10 cellular contexts compared by ENCODE assay signal in the genomic region with DNA sequence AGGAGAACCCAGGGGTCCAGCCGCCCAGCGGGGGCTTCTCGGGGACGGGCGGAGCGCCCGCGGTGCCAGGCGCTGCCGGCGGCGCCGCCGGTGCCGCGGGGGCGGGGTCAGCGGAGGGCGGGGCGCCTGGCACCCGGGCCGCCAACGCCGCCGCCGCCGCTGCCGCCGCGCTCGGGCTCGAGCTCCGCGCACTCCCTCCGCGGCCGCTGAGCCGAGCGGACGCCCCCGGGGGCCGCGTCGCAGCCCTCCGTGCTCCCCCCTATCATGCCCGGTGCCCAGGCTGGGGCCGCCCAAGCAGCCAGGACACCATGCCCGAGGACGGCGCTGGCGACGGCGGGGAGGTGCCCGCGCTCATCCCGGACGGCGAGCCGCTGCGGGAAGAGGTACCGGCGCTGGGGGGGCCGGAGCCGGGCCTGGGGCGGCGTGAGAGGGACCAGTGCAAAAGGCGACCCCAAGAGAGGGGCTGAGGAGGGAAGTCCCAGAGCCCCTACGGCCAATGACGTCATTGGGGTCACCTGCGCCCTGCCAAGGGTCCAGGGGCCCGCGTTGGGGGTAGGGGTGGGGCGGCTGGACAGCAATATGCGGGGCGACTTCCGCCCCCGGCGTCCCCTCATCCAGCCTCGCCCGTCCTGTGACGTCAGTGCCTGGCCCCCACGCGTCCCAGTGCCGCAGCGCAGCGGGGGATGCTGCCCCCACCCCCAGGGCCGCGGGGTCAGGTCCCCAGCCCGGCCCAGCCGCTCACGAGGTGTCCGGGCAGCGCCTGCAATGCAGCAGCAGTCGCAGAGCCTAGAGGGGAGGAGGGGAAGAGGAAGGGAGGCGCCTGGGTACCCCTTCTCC. TPM values are rescaled to one million over a fixed set of nuclear protein-coding genes. Genes with fewer than 3 reads are reported as not detected.
DNase-seq lines count a peak whose midpoint lies in the region; ATAC-seq, FAIRE-seq and TF ChIP-seq lines count a peak whose summit lies in the region.
"Had no signal": no experiment of that assay in that cellular context is flagged by ENCODE, and none has a peak within 500 bp of the region (broad histone marks: within the 10 kb centered on the region; RNA-seq: fewer than 3 reads in every experiment).

A gene (plus strand): TSS at position 189 of the 837 bp plus-strand sequence. CDS start 120 bp downstream, at position 309.

- no peaks in the 10 kb centered on the region for H3K9me3 Mint-ChIP-seq in activated naive CD8-positive, alpha-beta T cell treated with anti-CD3 and anti-CD28 coated beads for 36 hours

- H3K27me3 Mint-ChIP-seq in activated naive CD8-positive, alpha-beta T cell treated with anti-CD3 and anti-CD28 coated beads for 36 hours: peaks cover 25% of the 10 kb centered on the region

- H3K4me3 Mint-ChIP-seq in activated naive CD8-positive, alpha-beta T cell treated with anti-CD3 and anti-CD28 coated beads for 36 hours: peak within 1 kb of the TSS; percentile 40

- no peak for TF ChIP-seq CTCF in right lobe of liver (IDR thresholded peaks at IDR 0.05)

- H3K27me3 ChIP-seq in right lobe of liver: no peaks in the 10 kb centered on the region

- no peaks in the 10 kb centered on the region for H3K36me3 ChIP-seq in right lobe of liver
- H3K36me3 ChIP-seq: neutrophil had no signal

- H3K27ac ChIP-seq in right lobe of liver: no peak within 1 kb of the TSS
- H3K27ac ChIP-seq: neutrophil had no signal

- FAIRE-seq in urothelium cell line (lab: Jason Lieb, UNC): no peak
- FAIRE-seq: TTC549 had no signal

- intact Hi-C loops in right lobe of liver (cut with DNase I): loop anchor here in 1 of 2 donors (10.0 kb wide), 1 partner anchor 93 kb away; no protein-coding TSS in a partner anchor

- ATAC-seq in right lobe of liver (no peak), HG03196 (IDR thresholded peaks at IDR 0.05; ENCODE audit: unreplicated experiment) (no peak)

- H3K4me1 Mint-ChIP-seq in activated naive CD8-positive, alpha-beta T cell treated with anti-CD3 and anti-CD28 coated beads for 36 hours: peaks cover 23% of the 10 kb centered on the region

- no peak within 1 kb of the TSS for H3K27ac Mint-ChIP-seq in activated naive CD8-positive, alpha-beta T cell treated with anti-CD3 and anti-CD28 coated beads for 36 hours

- no peaks in the 10 kb centered on the region for H3K9me3 ChIP-seq in right lobe of liver
- H3K9me3 ChIP-seq: neutrophil had no signal

- no CpG with 5 or more reads among the region's 95 CpGs for WGBS in right lobe of liver (ENCODE audit: insufficient coverage, low coverage, low lambda C conversion rate, missing lambda C conversion rate)

- H3K4me1 ChIP-seq in right lobe of liver: peaks cover 0 to 17% (median 7%) of the 10 kb centered on the region in 4 donors

- H3K4me3 ChIP-seq in right lobe of liver: peak within 1 kb of the TSS; percentile 21 to 47 (median 26)

- peak; percentile 46 for DNase-seq in stimulated activated CD4-positive, alpha-beta T cell treated with anti-CD3 and anti-CD28 coated beads, Interleukin-12 subunit alpha, Interleukin-12 subunit beta, amount 100 ng/mL, for 4 hours
- no peak for DNase-seq in stimulated activated CD4-positive, alpha-beta T cell treated with anti-CD3 and anti-CD28 coated beads, Interleukin-1b, Interleukin-23, amount 100 ng/mL, for 48 hours
- DNase-seq in activated naive CD8-positive, alpha-beta T cell treated with anti-CD3 and anti-CD28 coated beads for 36 hours: no peak
- DNase-seq in right lobe of liver (no peak), urothelium cell line (ENCODE audit: low spot score) (peak; percentile 48), NOMO-1 treated with DMSO at 0.1 percent for 48 hours (lab: John Stamatoyannopoulos, UW; ENCODE audit: unreplicated experiment) (no peak)
- DNase-seq in activated CD4-positive, CD25-positive, alpha-beta regulatory T cell treated with anti-CD3 and anti-CD28 coated beads, Interleukin-2, amount 50 U/mL, for 72 hours: no peak

- no peak for TF ChIP-seq POLR2A in right lobe of liver (IDR thresholded peaks at IDR 0.05)

- no peaks in the 10 kb centered on the region for H3K36me3 Mint-ChIP-seq in activated naive CD8-positive, alpha-beta T cell treated with anti-CD3 and anti-CD28 coated beads for 36 hours

RNA-seq across cellular contexts. Expression of the gene that starts here (rescaled TPM):
- not detected for total RNA-seq in activated naive CD8-positive, alpha-beta T cell treated with anti-CD3 and anti-CD28 coated beads for 36 hours
- under 1 TPM in 4 of 6 experiments, not detected in 2; 0.13 to 0.86 (median 0.45) TPM for total RNA-seq in right lobe of liver

Comparison
In these comparisons a context has a peak if more than half of its experiments do, and no peak if none do; other contexts are left out.
1. DNase-seq: peak in stimulated activated CD4-positive, alpha-beta T cell treated with anti-CD3 and anti-CD28 coated beads, Interleukin-12 subunit alpha, Interleukin-12 subunit beta, amount 100 ng/mL, for 4 hours (single experiment) and urothelium cell line (single experiment); none in stimulated activated CD4-positive, alpha-beta T cell treated with anti-CD3 and anti-CD28 coated beads, Interleukin-1b, Interleukin-23, amount 100 ng/mL, for 48 hours (single experiment), activated naive CD8-positive, alpha-beta T cell treated with anti-CD3 and anti-CD28 coated beads for 36 hours (single experiment), right lobe of liver (0 of 3), activated CD4-positive, CD25-positive, alpha-beta regulatory T cell treated with anti-CD3 and anti-CD28 coated beads, Interleukin-2, amount 50 U/mL, for 72 hours (single experiment) and NOMO-1 treated with DMSO at 0.1 percent for 48 hours (single experiment).